ENCODE assay signal across 17 cellular contexts in the genomic region with DNA sequence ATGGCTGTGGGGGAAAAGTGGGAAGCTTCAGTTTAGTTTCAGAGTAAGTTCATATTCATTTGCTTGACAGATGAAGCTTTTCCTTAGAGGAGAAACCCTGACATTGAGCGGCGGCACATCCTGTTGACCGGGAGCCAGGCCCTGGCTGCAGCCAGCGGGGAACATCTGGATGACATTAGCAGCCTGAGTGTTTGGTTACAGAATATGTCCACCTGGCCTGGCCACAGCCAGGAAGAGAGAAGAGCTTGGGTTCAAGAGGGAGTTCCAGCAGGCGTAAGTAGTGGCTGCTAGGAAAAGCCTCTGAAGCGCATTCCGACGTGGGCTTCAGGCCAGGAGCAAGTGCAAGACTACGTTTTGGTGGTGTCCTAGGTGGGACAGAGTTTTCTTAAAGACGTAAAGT.
"Had no signal": no experiment of that assay in that cellular context is flagged by ENCODE, and none has a peak within 500 bp of the region (broad histone marks: within the 10 kb centered on the region; RNA-seq: fewer than 3 reads in every experiment).

No MANE protein-coding gene starts in this region.

- H3K27ac Mint-ChIP-seq: activated CD8-positive, alpha-beta memory T cell treated with anti-CD3 and anti-CD28 coated beads, Interleukin-2, amount 10 ng/mL, durations not matched to agents 7 days and 5 days; activated naive CD4-positive, alpha-beta T cell treated with anti-CD3 and anti-CD28 coated beads, Interleukin-2, amount 50 U/mL, for 72 hours; dendritic cell treated with granulocyte-macrophage colony-stimulating factor and Interleukin-4, amounts not matched to agents 40 ng/mL and 50 ng/mL, for 4 days; effector memory CD8-positive, alpha-beta T cell; neural progenitor cell had no signal

- ATAC-seq: activated CD8-positive, alpha-beta memory T cell treated with anti-CD3 and anti-CD28 coated beads, Interleukin-2, amount 10 ng/mL, durations not matched to agents 7 days and 5 days; activated naive CD4-positive, alpha-beta T cell treated with anti-CD3 and anti-CD28 coated beads, Interleukin-2, amount 50 U/mL, for 72 hours; activated T-cell treated with anti-CD3 and anti-CD28 coated beads, Interleukin-2, amount 50 U/mL, for 4 hours; body of pancreas; effector memory CD8-positive, alpha-beta T cell; left lung had no signal

- H3K36me3 Mint-ChIP-seq: activated CD8-positive, alpha-beta memory T cell treated with anti-CD3 and anti-CD28 coated beads, Interleukin-2, amount 10 ng/mL, durations not matched to agents 7 days and 5 days; activated naive CD4-positive, alpha-beta T cell treated with anti-CD3 and anti-CD28 coated beads, Interleukin-2, amount 50 U/mL, for 72 hours; neural progenitor cell had no signal

- H3K4me2 ChIP-seq: neural progenitor cell had no signal

- H3K4me3 ChIP-seq: body of pancreas, left lung, neural progenitor cell, upper lobe of left lung had no signal

- DNase-seq: activated CD4-positive, alpha-beta T cell treated with anti-CD3 and anti-CD28 coated beads, Interleukin-2, amount 50 U/mL, for 4 hours; activated CD8-positive, alpha-beta memory T cell treated with anti-CD3 and anti-CD28 coated beads, Interleukin-2, amount 10 ng/mL, durations not matched to agents 7 days and 5 days; activated T-cell treated with anti-CD3 and anti-CD28 coated beads, Interleukin-2, amount 50 U/mL, for 4 hours; amniotic stem cell; body of pancreas; effector memory CD8-positive, alpha-beta T cell; left lung; mesenchymal stem cell; stimulated activated CD4-positive, alpha-beta T cell treated with anti-CD3 and anti-CD28 coated beads, Interleukin-2, amount 100 ng/mL, for 24 hours; stimulated activated naive CD4-positive, alpha-beta T cell; substantia nigra; T-helper 2 cell had no signal

- H3K9me3 Mint-ChIP-seq: activated naive CD4-positive, alpha-beta T cell treated with anti-CD3 and anti-CD28 coated beads, Interleukin-2, amount 50 U/mL, for 72 hours; activated T-cell treated with anti-CD3 and anti-CD28 coated beads, Interleukin-2, amount 50 U/mL, for 4 hours; dendritic cell treated with granulocyte-macrophage colony-stimulating factor and Interleukin-4, amounts not matched to agents 40 ng/mL and 50 ng/mL, for 4 days; effector memory CD8-positive, alpha-beta T cell; neural progenitor cell had no signal

- H3K4me3 Mint-ChIP-seq: activated CD8-positive, alpha-beta memory T cell treated with anti-CD3 and anti-CD28 coated beads, Interleukin-2, amount 10 ng/mL, durations not matched to agents 7 days and 5 days; activated T-cell treated with anti-CD3 and anti-CD28 coated beads, Interleukin-2, amount 50 U/mL, for 4 hours; dendritic cell treated with granulocyte-macrophage colony-stimulating factor and Interleukin-4, amounts not matched to agents 40 ng/mL and 50 ng/mL, for 4 days; effector memory CD8-positive, alpha-beta T cell; neural progenitor cell had no signal

- H3K36me3 ChIP-seq: left lung, neural progenitor cell, upper lobe of left lung had no signal

- H3K27me3 Mint-ChIP-seq: activated CD8-positive, alpha-beta memory T cell treated with anti-CD3 and anti-CD28 coated beads, Interleukin-2, amount 10 ng/mL, durations not matched to agents 7 days and 5 days; dendritic cell treated with granulocyte-macrophage colony-stimulating factor and Interleukin-4, amounts not matched to agents 40 ng/mL and 50 ng/mL, for 4 days had no signal

- H3K9me3 ChIP-seq: body of pancreas, left lung, upper lobe of left lung had no signal

- H2AFZ ChIP-seq: neural progenitor cell had no signal

- H3K27ac ChIP-seq: body of pancreas, epithelial cell of prostate, left lung, neural progenitor cell, upper lobe of left lung had no signal

- H3K4me1 Mint-ChIP-seq: activated CD8-positive, alpha-beta memory T cell treated with anti-CD3 and anti-CD28 coated beads, Interleukin-2, amount 10 ng/mL, durations not matched to agents 7 days and 5 days had no signal

- H3K27me3 ChIP-seq: body of pancreas, left lung, neural progenitor cell, upper lobe of left lung had no signal

- H3K4me1 ChIP-seq: body of pancreas, neural progenitor cell had no signal
